Comparison of ENCODE assay signal across 28 cellular contexts in genomic region chr17:19805006-19805405, GRCh38. TPM values are rescaled to one million over a fixed set of nuclear protein-coding genes. Genes with fewer than 3 reads are reported as not detected.
A peak's percentile ranks its signal among the peaks of the same experiment; 100 is the strongest.
DNase-seq lines count a peak whose midpoint lies in the region; ATAC-seq and TF ChIP-seq lines count a peak whose summit lies in the region.
"Had no signal": no experiment of that assay in that cellular context is flagged by ENCODE, and none has a peak within 500 bp of the region (broad histone marks: within the 10 kb centered on the region; RNA-seq: fewer than 3 reads in every experiment).

No MANE protein-coding gene starts in this region.

- intact Hi-C loops in CD4-positive, alpha-beta T cell (cut with DNase I, micrococcal nuclease), result no loop called here

- no peaks in the 10 kb centered on the region for H3K9me3 ChIP-seq in CD4-positive, alpha-beta T cell (ENCODE audit: control insufficient read depth, low read length)
- no peaks in the 10 kb centered on the region for H3K9me3 ChIP-seq in gastroesophageal sphincter
- H3K9me3 ChIP-seq in tibial nerve, result no peaks in the 10 kb centered on the region
- H3K9me3 ChIP-seq: BE2C, breast epithelium, colonic mucosa, SJSA1 had no signal

- TF ChIP-seq CTCF in CD4-positive, alpha-beta T cell (IDR thresholded peaks at IDR 0.05), result no peak
- TF ChIP-seq CTCF in choroid plexus epithelial cell (conservative IDR thresholded peaks at IDR 0.05; ENCODE audit: low read depth, low read length) (no peak), gastroesophageal sphincter (IDR thresholded peaks at IDR 0.05) (no peak), tibial nerve (IDR thresholded peaks at IDR 0.05) (no peak)

- H3K4me1 Mint-ChIP-seq in CD4-positive, alpha-beta T cell (ENCODE audit: low read depth), result peaks cover 35% of the 10 kb centered on the region
- H3K4me1 Mint-ChIP-seq: activated B cell treated with CpG ODN at 0.5 μM for 24 hours; stimulated activated memory B cell treated with anti-CD40 and anti-IgM and Interleukin-4, amounts not matched to agents 10 μg/mL and 1 μg/mL and 100 μg/mL, for 72 hours had no signal

- H3K4me3 ChIP-seq in choroid plexus epithelial cell (ENCODE audit: low read depth, low read length) (no peak overlapping the region), gastroesophageal sphincter (no peak overlapping the region), tibial nerve (no peak overlapping the region)
- H3K4me3 ChIP-seq: breast epithelium, colonic mucosa, SJSA1 had no signal

- H3K27me3 Mint-ChIP-seq in CD4-positive, alpha-beta T cell, result no peaks in the 10 kb centered on the region
- H3K27me3 Mint-ChIP-seq: activated B cell treated with CpG ODN at 0.5 μM for 24 hours; activated naive CD4-positive, alpha-beta T cell treated with anti-CD3 and anti-CD28 coated beads, Interleukin-2, amount 10 ng/mL, durations not matched to agents 7 days and 5 days; naive thymus-derived CD8-positive, alpha-beta T cell; stimulated activated memory B cell treated with anti-CD40 and anti-IgM and Interleukin-4, amounts not matched to agents 10 μg/mL and 1 μg/mL and 100 μg/mL, for 72 hours had no signal

- H3K36me3 ChIP-seq in gastroesophageal sphincter (peaks cover 0 to 79% of the 10 kb centered on the region in 2 donors), tibial nerve (peaks cover 0 to 72% (median 0%) of the 10 kb centered on the region in 3 donors)
- H3K36me3 ChIP-seq: BE2C, breast epithelium, colonic mucosa had no signal

- CTCF ChIA-PET in CD4-positive, alpha-beta T cell (lab: Charles Lee), result no interaction called here

- H3K36me3 Mint-ChIP-seq in CD4-positive, alpha-beta T cell (ENCODE audit: low read depth), result peaks cover 68% of the 10 kb centered on the region

- H3K4me3 Mint-ChIP-seq in CD4-positive, alpha-beta T cell, result no peak overlapping the region
- H3K4me3 Mint-ChIP-seq: activated B cell treated with CpG ODN at 0.5 μM for 24 hours; activated naive CD4-positive, alpha-beta T cell treated with anti-CD3 and anti-CD28 coated beads, Interleukin-2, amount 10 ng/mL, durations not matched to agents 7 days and 5 days; stimulated activated memory B cell treated with anti-CD40 and anti-IgM and Interleukin-4, amounts not matched to agents 10 μg/mL and 1 μg/mL and 100 μg/mL, for 72 hours had no signal

- H3K27ac ChIP-seq in CD4-positive, alpha-beta T cell (ENCODE audit: low read depth, low read length), result no peak overlapping the region
- H3K27ac ChIP-seq in gastroesophageal sphincter (peak overlapping the region in 1 of 4 donors; percentile 49), tibial nerve (peak overlapping the region in 3 of 4 donors; percentile 39 to 80 (median 41)), caudate nucleus (ENCODE audit: low read depth, low read length) (no peak overlapping the region)
- H3K27ac ChIP-seq: colonic mucosa, SJSA1 had no signal

- H3K27me3 ChIP-seq in CD4-positive, alpha-beta T cell (ENCODE audit: control insufficient read depth, insufficient read depth, low read length), result no peaks in the 10 kb centered on the region
- no peaks in the 10 kb centered on the region for H3K27me3 ChIP-seq in gastroesophageal sphincter
- H3K27me3 ChIP-seq in tibial nerve, result no peaks in the 10 kb centered on the region
- H3K27me3 ChIP-seq: BE2C, breast epithelium, colonic mucosa, SJSA1 had no signal

- peak overlapping the region; percentile 35 for H3K27ac Mint-ChIP-seq in CD4-positive, alpha-beta T cell
- H3K27ac Mint-ChIP-seq: activated B cell treated with CpG ODN at 0.5 μM for 24 hours; activated naive CD4-positive, alpha-beta T cell treated with anti-CD3 and anti-CD28 coated beads, Interleukin-2, amount 10 ng/mL, durations not matched to agents 7 days and 5 days; stimulated activated memory B cell treated with anti-CD40 and anti-IgM and Interleukin-4, amounts not matched to agents 10 μg/mL and 1 μg/mL and 100 μg/mL, for 72 hours had no signal

- TF ChIP-seq EP300 in gastroesophageal sphincter (IDR thresholded peaks at IDR 0.05) (no peak), tibial nerve (IDR thresholded peaks at IDR 0.05) (peak; percentile 45 to 71)

- POLR2A ChIA-PET in CD4-positive, alpha-beta T cell (lab: Charles Lee), result no interaction called here

- no peak for TF ChIP-seq POLR2A in gastroesophageal sphincter (IDR thresholded peaks at IDR 0.05)
- TF ChIP-seq POLR2A in tibial nerve (IDR thresholded peaks at IDR 0.05), result no peak

- no peak for DNase-seq in CD4-positive, alpha-beta T cell
- peak; percentile 76 for DNase-seq in choroid plexus epithelial cell (ENCODE audit: low read depth)
- no peak for DNase-seq in tibial nerve (ENCODE audit: low spot score in 2 of 2)
- DNase-seq in activated naive CD4-positive, alpha-beta T cell (lab: John Stamatoyannopoulos, UW), result no peak
- DNase-seq in caudate nucleus (lab: John Stamatoyannopoulos, UW), result no peak
- DNase-seq: activated B cell treated with CpG ODN at 0.5 μM for 24 hours; activated naive CD4-positive, alpha-beta T cell treated with anti-CD3 and anti-CD28 coated beads, Interleukin-2, amount 10 ng/mL, durations not matched to agents 7 days and 5 days; amygdala; BE2C; colonic mucosa; effector memory CD4-positive, alpha-beta T cell; erythroblast; glutamatergic neuron; NCI-H1417 treated with DMSO at 0.1 percent for 48 hours; NCI-H2107; NCI-H446; NCI-H82; retina; stimulated activated CD4-positive, alpha-beta T cell treated with anti-CD3 and anti-CD28 coated beads, Interleukin-4, amount 100 ng/mL, for 24 hours; T-helper 1 cell had no signal

- no peaks in the 10 kb centered on the region for H3K4me1 ChIP-seq in gastroesophageal sphincter
- peaks cover 0 to 13% (median 2%) of the 10 kb centered on the region in 4 donors for H3K4me1 ChIP-seq in tibial nerve
- H3K4me1 ChIP-seq: BE2C, breast epithelium, colonic mucosa, SJSA1 had no signal

- no peak for ATAC-seq in CD4-positive, alpha-beta T cell (ENCODE audit: poor library complexity)
- ATAC-seq in gastroesophageal sphincter (peak; percentile 77), SK-N-SH treated with all-trans-retinoic acid at 6 μM for 48 hours (no peak)
- ATAC-seq: naive thymus-derived CD8-positive, alpha-beta T cell; stimulated activated memory B cell treated with anti-CD40 and anti-IgM and Interleukin-4, amounts not matched to agents 10 μg/mL and 1 μg/mL and 100 μg/mL, for 72 hours had no signal

- WGBS in gastroesophageal sphincter (ENCODE audit: low coverage in 1 of 2), 2 donors, result 8 to 52% methylated on average over 2 of the region's 2 CpGs
- 19 to 29% methylated on average over 2 of the region's 2 CpGs for WGBS in tibial nerve, 2 donors

- no peaks in the 10 kb centered on the region for H3K9me3 Mint-ChIP-seq in CD4-positive, alpha-beta T cell
- H3K9me3 Mint-ChIP-seq: activated B cell treated with CpG ODN at 0.5 μM for 24 hours; activated naive CD4-positive, alpha-beta T cell treated with anti-CD3 and anti-CD28 coated beads, Interleukin-2, amount 10 ng/mL, durations not matched to agents 7 days and 5 days; naive thymus-derived CD8-positive, alpha-beta T cell; stimulated activated memory B cell treated with anti-CD40 and anti-IgM and Interleukin-4, amounts not matched to agents 10 μg/mL and 1 μg/mL and 100 μg/mL, for 72 hours had no signal

TF ChIP-seq in SK-N-SH treated with all-trans-retinoic acid at 6 μM for 48 hours, 23 proteins besides CTCF, POLR2A, EP300 and RAD21 (continues in another document):
- TF ChIP-seq TOX (CRISPR knock-in tag; IDR thresholded peaks at IDR 0.05; ENCODE audit: borderline replicate concordance), result no peak
- TF ChIP-seq ISL1 (CRISPR knock-in tag; IDR thresholded peaks at IDR 0.05), result no peak
- TF ChIP-seq PPARA (CRISPR knock-in tag; IDR thresholded peaks at IDR 0.05; ENCODE audit: borderline replicate concordance), result no peak
- no peak for TF ChIP-seq OSR1 (CRISPR knock-in tag; IDR thresholded peaks at IDR 0.05)
- TF ChIP-seq TCF4 (CRISPR knock-in tag; IDR thresholded peaks at IDR 0.05; ENCODE audit: borderline replicate concordance), result no peak
- no peak for TF ChIP-seq ARNTL (CRISPR knock-in tag; IDR thresholded peaks at IDR 0.05; ENCODE audit: borderline replicate concordance, low read depth)
- no peak for TF ChIP-seq ZC3H10 (CRISPR knock-in tag; IDR thresholded peaks at IDR 0.05)
- TF ChIP-seq PATZ1 (CRISPR knock-in tag; IDR thresholded peaks at IDR 0.05; ENCODE audit: borderline replicate concordance), result no peak
- TF ChIP-seq BACH2 (CRISPR knock-in tag; IDR thresholded peaks at IDR 0.05; ENCODE audit: borderline replicate concordance), result no peak
- no peak for TF ChIP-seq ZFP3 (CRISPR knock-in tag; IDR thresholded peaks at IDR 0.05)
- no peak for TF ChIP-seq ZFP30 (CRISPR knock-in tag; IDR thresholded peaks at IDR 0.05)
- TF ChIP-seq ZNF565 (CRISPR knock-in tag; conservative IDR thresholded peaks at IDR 0.05; ENCODE audit: low read depth), result no peak

RNA-seq across cellular contexts. Expression of gene ALDH3A1, which starts 56.9 kb away (rescaled TPM):
- not detected for total RNA-seq in CD4-positive, alpha-beta T cell
- total RNA-seq in gastroesophageal sphincter (10 to 100 TPM in 1 of 4 donors, 1 to 10 TPM in 3; 1.6 to 18.8 (median 3.1) TPM), tibial nerve (1 to 10 TPM in 2 of 4 donors, under 1 TPM in 1, not detected in 1; 0.21 to 2.1 (median 1.7) TPM)
- total RNA-seq: activated B cell treated with CpG ODN at 0.5 μM for 24 hours; G401; naive thymus-derived CD8-positive, alpha-beta T cell; RPMI7951; SJSA1 had no signal

Comparison
In these comparisons a context has a peak if more than half of its experiments do, and no peak if none do; other contexts are left out.
1. H3K27ac ChIP-seq: peak in tibial nerve (3 of 4); none in CD4-positive, alpha-beta T cell (single experiment) and caudate nucleus (single experiment).